19 cellular contexts compared by ENCODE assay signal in genomic region chr6:41408576-41408975, GRCh38.
"Had no signal": no experiment of that assay in that cellular context is flagged by ENCODE, and none has a peak within 500 bp of the region (broad histone marks: within the 10 kb centered on the region; RNA-seq: fewer than 3 reads in every experiment).

No MANE protein-coding gene starts in this region.

- H3K9me3 ChIP-seq: adrenal gland, thyroid gland had no signal

- ATAC-seq: activated naive CD4-positive, alpha-beta T cell treated with anti-CD3 and anti-CD28 coated beads, Interleukin-2, amount 50 U/mL, for 72 hours; activated T-cell treated with anti-CD3 and anti-CD28 coated beads, Interleukin-2, amount 50 U/mL, for 72 hours; foreskin keratinocyte; left ventricle myocardium superior; naive thymus-derived CD4-positive, alpha-beta T cell had no signal

- H3K4me1 ChIP-seq: adrenal gland, foreskin keratinocyte had no signal

- H3K4me3 ChIP-seq: adrenal gland, sigmoid colon, spleen, thyroid gland had no signal

- H3K27me3 ChIP-seq: thyroid gland had no signal

- DNase-seq: activated CD4-positive, alpha-beta T cell treated with anti-CD3 and anti-CD28 coated beads for 1 hour; activated CD8-positive, alpha-beta memory T cell treated with anti-CD3 and anti-CD28 coated beads for 24 hours; activated CD8-positive, alpha-beta memory T cell treated with anti-CD3 and anti-CD28 coated beads, Interleukin-2, amount 50 U/mL, for 48 hours; activated gamma-delta T cell treated with Interleukin-2 at 50 U/mL for 16 hours; activated T-cell treated with anti-CD3 and anti-CD28 coated beads, Interleukin-2, amount 50 U/mL, for 72 hours; adrenal gland; foreskin keratinocyte; hypothalamus; left ventricle myocardium superior; mesenchymal stem cell; naive thymus-derived CD4-positive, alpha-beta T cell; nucleus accumbens; sigmoid colon; spleen; stimulated activated CD8-positive, alpha-beta memory T cell treated with anti-CD3 and anti-CD28 coated beads, Interleukin-4, amount 100 ng/mL, for 48 hours; stimulated activated naive CD4-positive, alpha-beta T cell treated with Interleukin-2 at 50 U/mL for 16 hours; thyroid gland had no signal

- H3K36me3 ChIP-seq: adrenal gland, sigmoid colon, spleen, thyroid gland had no signal

- H3K27ac ChIP-seq: adrenal gland, epithelial cell of prostate, foreskin keratinocyte, sigmoid colon, spleen, thyroid gland had no signal
